In genomic region chr15:43091859-43092258, GRCh38 we compare ENCODE assay signal across 28 cellular contexts. TPM values are rescaled to one million over a fixed set of nuclear protein-coding genes. Genes with fewer than 3 reads are reported as not detected.
DNase-seq lines count a peak whose midpoint lies in the region; ATAC-seq, FAIRE-seq and TF ChIP-seq lines count a peak whose summit lies in the region.
"Had no signal": no experiment of that assay in that cellular context is flagged by ENCODE, and none has a peak within 500 bp of the region (broad histone marks: within the 10 kb centered on the region; RNA-seq: fewer than 3 reads in every experiment).

No MANE protein-coding gene starts in this region.

- no peak overlapping the region for H3K4me3 ChIP-seq in HepG2 (replicated peaks in 1 of 3; ENCODE audit: insufficient read depth in 1 of 3, low read depth in 2 of 3, low read length in 3 of 3)
- H3K4me3 ChIP-seq in right lobe of liver = no peak overlapping the region
- H3K4me3 ChIP-seq: BLaER1 had no signal

- 97% methylated on average over 4 of the region's 4 CpGs for WGBS in HepG2 (ENCODE audit: low lambda C conversion rate)
- WGBS in right lobe of liver (ENCODE audit: insufficient coverage, low coverage, low lambda C conversion rate, missing lambda C conversion rate) = 100% methylated on average over 3 of the region's 4 CpGs

- CTCF ChIA-PET in HepG2 (lab: Yijun Ruan, JAX; ENCODE audit: low intra/inter-chr PET ratio, low total read pairs) = no interaction called here

- H3K4me3 Mint-ChIP-seq in chondrocyte (ENCODE audit: unreplicated experiment) = no peak overlapping the region
- H3K4me3 Mint-ChIP-seq in neural crest cell = no peak overlapping the region

- no peak for TF ChIP-seq RAD21 in HepG2 (CRISPR knock-in tag; IDR thresholded peaks at IDR 0.05)

- H2AFZ ChIP-seq in HepG2 (ENCODE audit: low read length) = no peak overlapping the region

- no peak for TF ChIP-seq EP300 in HepG2 (IDR thresholded peaks at IDR 0.05; ENCODE audit: low read depth in 2 of 2, low read length in 2 of 2)
- TF ChIP-seq EP300 in HepG2 (CRISPR knock-in tag; IDR thresholded peaks at IDR 0.05; ENCODE audit: borderline replicate concordance) = no peak

- H4K20me1 ChIP-seq in HepG2 (ENCODE audit: insufficient read depth, low read length) = no peaks in the 10 kb centered on the region

- in situ Hi-C loops in HepG2 (cut with HindIII; ENCODE audit: extremely low pct_ligation_motif_present, low pct_unique_long_range_greater_than_20kb) = no loop called here

- peaks cover 7% of the 10 kb centered on the region for H3K4me1 ChIP-seq in HepG2 (ENCODE audit: insufficient read depth, low read length)
- H3K4me1 ChIP-seq in right lobe of liver = no peaks in the 10 kb centered on the region

- POLR2A ChIA-PET in HepG2 (lab: Yijun Ruan, JAX) = interaction anchor here (0.6 kb wide), 1 partner anchor 41 kb away, joined by 3 read pairs; the partner anchor contains the start of gene TMEM62

- no peaks in the 10 kb centered on the region for H3K9me3 ChIP-seq in HepG2 (ENCODE audit: low read length)
- no peaks in the 10 kb centered on the region for H3K9me3 ChIP-seq in right lobe of liver
- H3K9me3 ChIP-seq: BLaER1 had no signal

- DNase-seq in HepG2 (ENCODE audit: low spot score) = no peak
- no peak for DNase-seq in right lobe of liver
- DNase-seq in chondrocyte (ENCODE audit: low spot score) = no peak
- no peak for DNase-seq in neural crest cell (ENCODE audit: low read depth, low spot score)
- DNase-seq in AML-193 (lab: John Stamatoyannopoulos, UW) = no peak
- no peak for DNase-seq in nucleus accumbens (lab: John Stamatoyannopoulos, UW)
- no peak for DNase-seq in amniotic stem cell (lab: John Stamatoyannopoulos, UW)
- DNase-seq in T1000 (lab: John Stamatoyannopoulos, UW) = no peak
- DNase-seq: 8988T; CD4-positive, CD25-positive, alpha-beta regulatory T cell; DMS53; NCI-H1092 treated with DMSO at 0.1 percent for 48 hours; NCI-H1436; NCI-H187; NCI-H2081 treated with DMSO at 0.1 percent for 48 hours; NCI-H2171; NCI-H226; NCI-H510A; NCI-H69; SHP77 had no signal

- H3K27ac ChIP-seq in HepG2 (ENCODE audit: extremely low read length, insufficient read depth, low read length) (no peak overlapping the region), right lobe of liver (no peak overlapping the region)
- H3K27ac ChIP-seq: BLaER1, KMS-11, RWPE1 had no signal

- BruUV-seq in HepG2 (replicated peaks; lab: Mats Ljungman, UMichigan) = no TSS peak

- H3K4me2 ChIP-seq in HepG2 (ENCODE audit: low read depth, low read length) = no peak overlapping the region
- H3K4me2 ChIP-seq: BLaER1, KMS-11 had no signal

- H3K27ac Mint-ChIP-seq in chondrocyte (ENCODE audit: unreplicated experiment) (peak overlapping the region; percentile 75), neural crest cell (ENCODE audit: unreplicated experiment) (peak overlapping the region; percentile 84)

- no peak for TF ChIP-seq CTCF in HepG2 (CRISPR knock-in tag; IDR thresholded peaks at IDR 0.05)
- TF ChIP-seq CTCF in right lobe of liver (IDR thresholded peaks at IDR 0.05) = no peak
- no peak for TF ChIP-seq CTCF in chondrocyte (IDR thresholded peaks at IDR 0.05)
- no peak for TF ChIP-seq CTCF in neural crest cell (conservative IDR thresholded peaks at IDR 0.05)

- no peak for FAIRE-seq in HepG2 (lab: Jason Lieb, UNC)
- FAIRE-seq: D721Med, GM18507, HTR-8/SVneo had no signal

- H3K36me3 ChIP-seq in HepG2 (replicated peaks in 1 of 2; ENCODE audit: control insufficient read depth in 1 of 2, insufficient read depth in 2 of 2, low read length in 2 of 2) (no peaks in the 10 kb centered on the region; a peak in 2 of 5 replicates), right lobe of liver (no peaks in the 10 kb centered on the region)

- H3K4me1 Mint-ChIP-seq in chondrocyte (ENCODE audit: low read depth) = peaks cover 43% of the 10 kb centered on the region
- peaks cover 13% of the 10 kb centered on the region for H3K4me1 Mint-ChIP-seq in neural crest cell

- H3K9me3 Mint-ChIP-seq in chondrocyte (ENCODE audit: low read depth) (no peaks in the 10 kb centered on the region), neural crest cell (no peaks in the 10 kb centered on the region)
- H3K9me3 Mint-ChIP-seq: CD4-positive, CD25-positive, alpha-beta regulatory T cell had no signal

- H3K9ac ChIP-seq in HepG2 (ENCODE audit: insufficient read depth, low read depth, low read length) = no peak overlapping the region
- H3K9ac ChIP-seq: BLaER1, KMS-11 had no signal

- TF ChIP-seq POLR2A in HepG2 (IDR thresholded peaks at IDR 0.05; ENCODE audit: insufficient read depth in 1 of 2, low read depth in 2 of 2, low read length in 2 of 2) (no peak), right lobe of liver (IDR thresholded peaks at IDR 0.05) (no peak)

- peaks cover 17% of the 10 kb centered on the region for H3K79me2 ChIP-seq in HepG2 (ENCODE audit: insufficient read depth, low read length)

- intact Hi-C loops in HepG2 (cut with micrococcal nuclease; ENCODE audit: unreplicated experiment) = no loop called here
- intact Hi-C loops in right lobe of liver (cut with DNase I) = no loop called here

- no peaks in the 10 kb centered on the region for H3K27me3 ChIP-seq in HepG2 (ENCODE audit: control insufficient read depth in 1 of 2, insufficient read depth in 2 of 2, low read length in 2 of 2)
- H3K27me3 ChIP-seq in right lobe of liver = no peaks in the 10 kb centered on the region
- H3K27me3 ChIP-seq: BLaER1 had no signal

- H3K27me3 Mint-ChIP-seq in chondrocyte (ENCODE audit: low read depth) (no peaks in the 10 kb centered on the region), neural crest cell (ENCODE audit: low read depth) (no peaks in the 10 kb centered on the region)
- H3K27me3 Mint-ChIP-seq: CD4-positive, CD25-positive, alpha-beta regulatory T cell had no signal

- ATAC-seq in HepG2 (no peak), right lobe of liver (no peak)
- ATAC-seq: HCT116, Panc1 had no signal

- H3K36me3 Mint-ChIP-seq in chondrocyte (ENCODE audit: low read depth) (peaks cover 9% of the 10 kb centered on the region), neural crest cell (ENCODE audit: low read depth) (peaks cover 14% of the 10 kb centered on the region)

TF ChIP-seq in HepG2, 621 proteins besides CTCF, POLR2A, EP300 and RAD21 (continues in another document):
- peak; percentile 77 for TF ChIP-seq ZNF121 (CRISPR knock-in tag; IDR thresholded peaks at IDR 0.05)

RNA-seq across cellular contexts. Expression of gene UBR1, which starts 14.0 kb away (rescaled TPM):
- total RNA-seq in HepG2 (2016; rRNA removed; fragmentation: Illumina TruSeq; extraction: Trizol) (18.0 and 21.7 TPM in 2 replicates), right lobe of liver (10 to 100 TPM in 3 of 6 experiments, 1 to 10 TPM in 3; 8.8 to 15.6 (median 10.6) TPM), chondrocyte (22.3 to 27.9 TPM (median 24.3 TPM) in 3 replicates), neural crest cell (23.9 and 29.3 TPM in 2 replicates)
- 9.3 and 9.4 TPM in 2 replicates for total RNA-seq in HepG2 (2016; cell fraction: cytosol; rRNA removed; fragmentation: Illumina TruSeq; extraction: Trizol; ENCODE audit: low read depth)
- 17.5 and 18.2 TPM in 2 replicates for total RNA-seq in HepG2 (2016; cell fraction: insoluble cytoplasmic fraction; rRNA removed; fragmentation: Illumina TruSeq; extraction: Trizol)
- total RNA-seq in HepG2 (2016; cell fraction: membrane; rRNA removed; fragmentation: Illumina TruSeq; extraction: Trizol) = 4.4 and 5.0 TPM in 2 replicates
- total RNA-seq in HepG2 (2016; cell fraction: nucleus; rRNA removed; fragmentation: Illumina TruSeq; extraction: Trizol) = 32.7 and 33.5 TPM in 2 replicates
- polyA plus RNA-seq in HepG2 (2011; rRNA removed) = 6.4 and 7.2 TPM in 2 replicates
- polyA plus RNA-seq in HepG2 (2011; cell fraction: cytosol; rRNA removed) = 2.6 and 4.7 TPM in 2 replicates
- 7.8 and 8.8 TPM in 2 replicates for polyA plus RNA-seq in HepG2 (2011; cell fraction: nucleus; rRNA removed)
- 9.7 and 11.8 TPM in 2 replicates for polyA plus RNA-seq in HepG2 (2012)
- polyA plus RNA-seq in HepG2 (2016; cell fraction: cytosol; fragmentation: Illumina TruSeq; extraction: Trizol; ENCODE audit: low read depth) = 0.95 and 1.2 TPM in 2 replicates
- 6.2 and 7.4 TPM in 2 replicates for polyA plus RNA-seq in HepG2 (2016; cell fraction: insoluble cytoplasmic fraction; fragmentation: Illumina TruSeq; extraction: Trizol; ENCODE audit: low read depth)
- polyA plus RNA-seq in HepG2 (2016; cell fraction: membrane; fragmentation: Illumina TruSeq; extraction: Trizol; ENCODE audit: low read depth) = 0.58 and 1.1 TPM in 2 replicates
- 11.8 and 15.4 TPM in 2 replicates for polyA plus RNA-seq in HepG2 (2016; cell fraction: nucleus; fragmentation: Illumina TruSeq; extraction: Trizol; ENCODE audit: insufficient read depth, low read depth)
- polyA minus RNA-seq in HepG2 (2011; rRNA and poly(A)+ RNA removed; ENCODE audit: low replicate concordance) = 14.1 and 20.9 TPM in 2 replicates
- 11.9 and 12.7 TPM in 2 replicates for polyA minus RNA-seq in HepG2 (2011; cell fraction: cytosol; rRNA and poly(A)+ RNA removed)
- 68.1 and 101 TPM in 2 replicates for polyA minus RNA-seq in HepG2 (2011; cell fraction: nucleus; rRNA and poly(A)+ RNA removed)

RNA-seq across cellular contexts. Expression of gene TMEM62, which starts 41.5 kb away (rescaled TPM):
- total RNA-seq in HepG2 (2016; rRNA removed; fragmentation: Illumina TruSeq; extraction: Trizol) (13.8 and 20.9 TPM in 2 replicates), right lobe of liver (10 to 100 TPM in 3 of 6 experiments, 1 to 10 TPM in 3; 7.6 to 17.1 (median 9.6) TPM), chondrocyte (8.3 to 11.0 TPM (median 10.2 TPM) in 3 replicates), neural crest cell (15.3 and 15.8 TPM in 2 replicates)
- total RNA-seq in HepG2 (2016; cell fraction: cytosol; rRNA removed; fragmentation: Illumina TruSeq; extraction: Trizol; ENCODE audit: low read depth) = 11.1 and 14.4 TPM in 2 replicates
- total RNA-seq in HepG2 (2016; cell fraction: insoluble cytoplasmic fraction; rRNA removed; fragmentation: Illumina TruSeq; extraction: Trizol) = 11.8 and 20.8 TPM in 2 replicates
- total RNA-seq in HepG2 (2016; cell fraction: membrane; rRNA removed; fragmentation: Illumina TruSeq; extraction: Trizol) = 18.6 and 19.3 TPM in 2 replicates
- total RNA-seq in HepG2 (2016; cell fraction: nucleus; rRNA removed; fragmentation: Illumina TruSeq; extraction: Trizol) = 29.9 and 33.1 TPM in 2 replicates
- 14.2 and 19.9 TPM in 2 replicates for polyA plus RNA-seq in HepG2 (2011; rRNA removed)
- polyA plus RNA-seq in HepG2 (2011; cell fraction: cytosol; rRNA removed) = 8.3 and 17.6 TPM in 2 replicates
- polyA plus RNA-seq in HepG2 (2011; cell fraction: nucleus; rRNA removed) = 18.9 and 27.0 TPM in 2 replicates
- polyA plus RNA-seq in HepG2 (2012) = 35.0 and 42.0 TPM in 2 replicates
- 8.6 and 8.9 TPM in 2 replicates for polyA plus RNA-seq in HepG2 (2016; cell fraction: cytosol; fragmentation: Illumina TruSeq; extraction: Trizol; ENCODE audit: low read depth)
- 9.6 and 10.8 TPM in 2 replicates for polyA plus RNA-seq in HepG2 (2016; cell fraction: insoluble cytoplasmic fraction; fragmentation: Illumina TruSeq; extraction: Trizol; ENCODE audit: low read depth)
- 14.0 and 15.4 TPM in 2 replicates for polyA plus RNA-seq in HepG2 (2016; cell fraction: membrane; fragmentation: Illumina TruSeq; extraction: Trizol; ENCODE audit: low read depth)
- 26.7 and 27.5 TPM in 2 replicates for polyA plus RNA-seq in HepG2 (2016; cell fraction: nucleus; fragmentation: Illumina TruSeq; extraction: Trizol; ENCODE audit: insufficient read depth, low read depth)
- polyA minus RNA-seq in HepG2 (2011; rRNA and poly(A)+ RNA removed; ENCODE audit: low replicate concordance) = 9.4 and 12.1 TPM in 2 replicates
- 4.8 and 9.0 TPM in 2 replicates for polyA minus RNA-seq in HepG2 (2011; cell fraction: cytosol; rRNA and poly(A)+ RNA removed)
- polyA minus RNA-seq in HepG2 (2011; cell fraction: nucleus; rRNA and poly(A)+ RNA removed) = 50.1 and 63.3 TPM in 2 replicates
